ENCODE assay signal across 16 cellular contexts in the genomic region with DNA sequence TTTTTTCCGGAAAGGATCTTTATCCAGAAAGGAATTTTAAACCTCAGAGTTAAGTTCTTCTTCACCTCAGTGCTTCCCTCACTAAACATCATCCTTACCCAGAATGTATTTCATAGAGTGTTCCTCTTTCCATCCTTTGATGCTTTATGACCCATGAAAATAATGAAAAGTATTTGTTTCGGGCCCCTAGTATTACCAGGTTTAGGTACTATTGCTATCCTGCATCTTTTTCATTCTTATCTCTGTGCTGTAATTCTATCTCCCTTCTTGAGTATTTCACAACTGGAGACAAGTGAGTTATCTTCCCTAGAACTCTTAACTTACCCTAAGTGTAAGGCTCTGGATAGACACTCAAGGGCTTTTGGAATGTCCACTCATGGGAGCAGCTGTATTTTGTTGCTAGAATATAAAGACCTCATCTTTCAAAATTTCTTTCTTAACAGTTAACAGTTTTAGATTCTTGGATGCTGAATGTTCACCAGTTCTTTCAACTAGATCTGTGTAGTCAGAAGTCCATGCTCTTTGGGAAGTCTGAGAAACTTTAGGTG. TPM values are rescaled to one million over a fixed set of nuclear protein-coding genes. Genes with fewer than 3 reads are reported as not detected.
DNase-seq lines count a peak whose midpoint lies in the region; ATAC-seq and TF ChIP-seq lines count a peak whose summit lies in the region.
"Had no signal": no experiment of that assay in that cellular context is flagged by ENCODE, and none has a peak within 500 bp of the region (broad histone marks: within the 10 kb centered on the region; RNA-seq: fewer than 3 reads in every experiment).

No MANE protein-coding gene starts in this region.

- no peak overlapping the region for H2AFZ ChIP-seq in smooth muscle cell (ENCODE audit: low read depth)

- peaks cover 82% of the 10 kb centered on the region for H3K79me2 ChIP-seq in smooth muscle cell (ENCODE audit: low read depth)

- H3K36me3 Mint-ChIP-seq in activated CD8-positive, alpha-beta memory T cell treated with anti-CD3 and anti-CD28 coated beads, Interleukin-2, amount 10 ng/mL, durations not matched to agents 7 days and 5 days = peaks cover 4% of the 10 kb centered on the region
- H3K36me3 Mint-ChIP-seq: T-cell had no signal

- H3K9me3 ChIP-seq in smooth muscle cell (replicated peaks; ENCODE audit: low read depth) = no peaks in the 10 kb centered on the region
- H3K9me3 ChIP-seq: body of pancreas, left ventricle myocardium inferior, MG63, upper lobe of right lung had no signal

- H3F3A ChIP-seq in smooth muscle cell (ENCODE audit: low read depth) = no peaks in the 10 kb centered on the region

- CTCF ChIA-PET in activated CD8-positive, alpha-beta memory T cell treated with anti-CD3 and anti-CD28 coated beads, Interleukin-2, amount 10 ng/mL, durations not matched to agents 7 days and 5 days (lab: Charles Lee) = no interaction called here

- 76% methylated on average over 2 of the region's 2 CpGs for WGBS in smooth muscle cell (ENCODE audit: low lambda C conversion rate)

- no peak overlapping the region for H3K4me3 ChIP-seq in smooth muscle cell
- H3K4me3 ChIP-seq: body of pancreas, left ventricle myocardium inferior, MG63, upper lobe of right lung had no signal

- H3K9ac ChIP-seq in smooth muscle cell (ENCODE audit: low read depth) = peak overlapping the region; percentile 58

- H3K9me3 Mint-ChIP-seq in activated CD8-positive, alpha-beta memory T cell treated with anti-CD3 and anti-CD28 coated beads, Interleukin-2, amount 10 ng/mL, durations not matched to agents 7 days and 5 days (ENCODE audit: low read depth) = no peaks in the 10 kb centered on the region

- H3K36me3 ChIP-seq in smooth muscle cell (ENCODE audit: low read depth) = no peaks in the 10 kb centered on the region
- H3K36me3 ChIP-seq: left ventricle myocardium inferior, upper lobe of right lung had no signal

- no peak for TF ChIP-seq CTCF in smooth muscle cell (IDR thresholded peaks at IDR 0.05; ENCODE audit: borderline replicate concordance, insufficient read depth, poor library complexity, severe bottlenecking)

- DNase-seq in activated CD8-positive, alpha-beta memory T cell treated with anti-CD3 and anti-CD28 coated beads, Interleukin-2, amount 10 ng/mL, durations not matched to agents 7 days and 5 days = no peak
- DNase-seq in activated CD8-positive, alpha-beta memory T cell treated with anti-CD3 and anti-CD28 coated beads for 24 hours = no peak
- DNase-seq in hepatic stellate cell (ENCODE audit: low spot score) (peak; percentile 21), smooth muscle cell (lab: John Stamatoyannopoulos, UW; ENCODE audit: unreplicated experiment) (no peak), activated gamma-delta T cell treated with Interleukin-2 at 50 U/mL for 16 hours (no peak)
- DNase-seq: glutamatergic neuron, left ventricle myocardium inferior, NCI-H2171 treated with DMSO at 0.1 percent for 48 hours, nucleus accumbens, upper lobe of right lung had no signal

- H3K4me1 ChIP-seq in smooth muscle cell (ENCODE audit: low read depth) = peaks cover 20% of the 10 kb centered on the region

- peaks cover 20% of the 10 kb centered on the region for H4K20me1 ChIP-seq in smooth muscle cell (ENCODE audit: low read depth)

- H3K27me3 Mint-ChIP-seq in activated CD8-positive, alpha-beta memory T cell treated with anti-CD3 and anti-CD28 coated beads, Interleukin-2, amount 10 ng/mL, durations not matched to agents 7 days and 5 days = no peaks in the 10 kb centered on the region
- H3K27me3 Mint-ChIP-seq: T-cell had no signal

- H3K4me1 Mint-ChIP-seq in activated CD8-positive, alpha-beta memory T cell treated with anti-CD3 and anti-CD28 coated beads, Interleukin-2, amount 10 ng/mL, durations not matched to agents 7 days and 5 days = peaks cover 69% of the 10 kb centered on the region

- H3K4me3 Mint-ChIP-seq in activated CD8-positive, alpha-beta memory T cell treated with anti-CD3 and anti-CD28 coated beads, Interleukin-2, amount 10 ng/mL, durations not matched to agents 7 days and 5 days = no peak overlapping the region
- H3K4me3 Mint-ChIP-seq: T-cell had no signal

- ATAC-seq in activated CD8-positive, alpha-beta memory T cell treated with anti-CD3 and anti-CD28 coated beads, Interleukin-2, amount 10 ng/mL, durations not matched to agents 7 days and 5 days = no peak
- ATAC-seq in SK-N-SH treated with all-trans-retinoic acid at 6 μM for 48 hours (peak; percentile 53), GM19351 (IDR thresholded peaks at IDR 0.05; ENCODE audit: unreplicated experiment) (no peak), GM18868 (IDR thresholded peaks at IDR 0.05; ENCODE audit: unreplicated experiment) (no peak)
- ATAC-seq: T-cell had no signal

- peak overlapping the region; percentile 50 for H3K27ac Mint-ChIP-seq in activated CD8-positive, alpha-beta memory T cell treated with anti-CD3 and anti-CD28 coated beads, Interleukin-2, amount 10 ng/mL, durations not matched to agents 7 days and 5 days
- H3K27ac Mint-ChIP-seq: T-cell had no signal

- peak overlapping the region; percentile 86 for H3K27ac ChIP-seq in smooth muscle cell (ENCODE audit: low read depth)
- H3K27ac ChIP-seq: left ventricle myocardium inferior, upper lobe of right lung had no signal

- H3K27me3 ChIP-seq in smooth muscle cell (ENCODE audit: low read depth) = no peaks in the 10 kb centered on the region
- H3K27me3 ChIP-seq: body of pancreas, MG63, upper lobe of right lung had no signal

- H3K4me2 ChIP-seq in smooth muscle cell = peak overlapping the region; percentile 75

TF ChIP-seq in SK-N-SH treated with all-trans-retinoic acid at 6 μM for 48 hours, 23 proteins besides CTCF, POLR2A, EP300 and RAD21:
- no peak for TF ChIP-seq ZNF8 (CRISPR knock-in tag; IDR thresholded peaks at IDR 0.05)
- TF ChIP-seq ZNF565 (CRISPR knock-in tag; conservative IDR thresholded peaks at IDR 0.05; ENCODE audit: low read depth) = no peak
- TF ChIP-seq CSRNP3 (CRISPR knock-in tag; IDR thresholded peaks at IDR 0.05) = no peak
- TF ChIP-seq, protein P1, sequence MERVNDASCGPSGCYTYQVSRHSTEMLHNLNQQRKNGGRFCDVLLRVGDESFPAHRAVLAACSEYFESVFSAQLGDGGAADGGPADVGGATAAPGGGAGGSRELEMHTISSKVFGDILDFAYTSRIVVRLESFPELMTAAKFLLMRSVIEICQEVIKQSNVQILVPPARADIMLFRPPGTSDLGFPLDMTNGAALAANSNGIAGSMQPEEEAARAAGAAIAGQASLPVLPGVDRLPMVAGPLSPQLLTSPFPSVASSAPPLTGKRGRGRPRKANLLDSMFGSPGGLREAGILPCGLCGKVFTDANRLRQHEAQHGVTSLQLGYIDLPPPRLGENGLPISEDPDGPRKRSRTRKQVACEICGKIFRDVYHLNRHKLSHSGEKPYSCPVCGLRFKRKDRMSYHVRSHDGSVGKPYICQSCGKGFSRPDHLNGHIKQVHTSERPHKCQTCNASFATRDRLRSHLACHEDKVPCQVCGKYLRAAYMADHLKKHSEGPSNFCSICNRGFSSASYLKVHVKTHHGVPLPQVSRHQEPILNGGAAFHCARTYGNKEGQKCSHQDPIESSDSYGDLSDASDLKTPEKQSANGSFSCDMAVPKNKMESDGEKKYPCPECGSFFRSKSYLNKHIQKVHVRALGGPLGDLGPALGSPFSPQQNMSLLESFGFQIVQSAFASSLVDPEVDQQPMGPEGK (CRISPR knock-in tag; IDR thresholded peaks at IDR 0.05; ENCODE audit: borderline replicate concordance) = no peak
- TF ChIP-seq POU6F1 (CRISPR knock-in tag; IDR thresholded peaks at IDR 0.05; ENCODE audit: borderline replicate concordance, low read depth) = no peak
- TF ChIP-seq ISL1 (CRISPR knock-in tag; IDR thresholded peaks at IDR 0.05) = no peak
- TF ChIP-seq ZFP30 (CRISPR knock-in tag; IDR thresholded peaks at IDR 0.05) = no peak
- no peak for TF ChIP-seq ESRRG (CRISPR knock-in tag; IDR thresholded peaks at IDR 0.05)

RNA-seq across cellular contexts. Expression of gene UCK2, which starts 26.2 kb away (rescaled TPM):
- total RNA-seq in activated CD8-positive, alpha-beta memory T cell treated with anti-CD3 and anti-CD28 coated beads, Interleukin-2, amount 10 ng/mL, durations not matched to agents 7 days and 5 days = 10 to 100 TPM; 50.7 to 70.3 TPM
- 27.5 and 39.5 TPM in 2 replicates for total RNA-seq in smooth muscle cell
- polyA plus RNA-seq in smooth muscle cell = 32.6 and 37.5 TPM in 2 replicates
